Comparison of ENCODE assay signal across 1 cellular context in the genomic region with DNA sequence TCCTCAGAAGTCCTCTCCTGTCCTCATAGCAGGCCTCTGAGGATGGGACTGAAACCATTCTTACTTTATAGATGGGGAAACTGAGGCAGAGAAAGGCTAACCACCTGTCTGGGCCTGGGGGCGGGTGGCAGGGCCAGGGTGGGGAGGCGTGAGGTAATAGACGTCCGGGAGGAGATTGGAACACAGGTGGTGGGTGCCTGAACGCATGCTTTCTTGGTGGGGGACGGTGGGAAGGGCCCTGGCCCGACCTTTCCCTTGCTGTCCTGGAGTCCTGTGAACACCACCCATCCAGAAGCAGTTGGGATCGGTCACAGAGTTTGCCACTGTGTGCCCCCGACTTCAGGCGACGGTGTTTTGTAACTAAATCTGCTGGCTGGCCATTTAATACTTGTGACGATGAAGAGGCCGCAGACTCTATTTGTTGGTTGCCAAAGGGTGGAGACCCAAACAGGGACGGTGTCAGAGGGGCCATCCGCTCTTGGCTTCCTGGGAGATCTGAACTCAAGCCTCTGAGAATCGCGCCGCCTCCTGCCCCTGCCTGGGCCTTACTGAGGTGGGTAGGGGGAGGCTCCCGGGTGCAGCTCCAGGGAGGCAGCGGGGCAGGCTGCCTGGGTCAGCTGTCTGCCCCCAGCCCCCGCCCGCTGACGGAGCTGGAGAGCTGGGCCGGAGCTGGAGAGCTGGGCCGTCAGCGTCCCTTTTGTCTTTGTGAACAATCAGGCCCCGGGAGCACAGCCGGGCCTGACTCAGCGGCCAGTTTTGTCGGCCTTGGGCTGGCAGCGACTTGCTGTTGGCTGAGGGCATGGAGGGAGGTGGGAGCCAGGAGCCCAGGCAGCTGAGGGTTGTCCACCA.
TF ChIP-seq lines count a peak whose summit lies in the region.

No MANE protein-coding gene starts in this region.

TF ChIP-seq in HepG2, 621 proteins besides CTCF, POLR2A, EP300 and RAD21:
- TF ChIP-seq AGO2 (optimal IDR thresholded peaks at IDR 0.05; ENCODE audit: low read depth, low read length) (peak; percentile 63), ZFP37 (CRISPR knock-in tag; IDR thresholded peaks at IDR 0.05; ENCODE audit: borderline replicate concordance) (no peak), YEATS4 (CRISPR knock-in tag; IDR thresholded peaks at IDR 0.05; ENCODE audit: borderline replicate concordance) (no peak), SOX13 (IDR thresholded peaks at IDR 0.05) (no peak), SOX13 (CRISPR knock-in tag; conservative IDR thresholded peaks at IDR 0.05 in 1 of 2, IDR thresholded peaks at IDR 0.05 in 1 of 2) (peak in 1 of 2 experiments; percentile 29; a peak in 1 of 4 replicates), ZFY (CRISPR knock-in tag; IDR thresholded peaks at IDR 0.05) (0 out of 2 replicates have a peak, but pooled peaks have one; percentile 21), PRPF4 (IDR thresholded peaks at IDR 0.05; ENCODE audit: low read depth, low read length, poor library complexity, severe bottlenecking) (peak; percentile 59), RBFOX2 (IDR thresholded peaks at IDR 0.05; ENCODE audit: low read depth, low read length) (peak; percentile 56), ZNF629 (CRISPR knock-in tag; conservative IDR thresholded peaks at IDR 0.05) (no peak)
- TF ChIP-seq, protein P1, sequence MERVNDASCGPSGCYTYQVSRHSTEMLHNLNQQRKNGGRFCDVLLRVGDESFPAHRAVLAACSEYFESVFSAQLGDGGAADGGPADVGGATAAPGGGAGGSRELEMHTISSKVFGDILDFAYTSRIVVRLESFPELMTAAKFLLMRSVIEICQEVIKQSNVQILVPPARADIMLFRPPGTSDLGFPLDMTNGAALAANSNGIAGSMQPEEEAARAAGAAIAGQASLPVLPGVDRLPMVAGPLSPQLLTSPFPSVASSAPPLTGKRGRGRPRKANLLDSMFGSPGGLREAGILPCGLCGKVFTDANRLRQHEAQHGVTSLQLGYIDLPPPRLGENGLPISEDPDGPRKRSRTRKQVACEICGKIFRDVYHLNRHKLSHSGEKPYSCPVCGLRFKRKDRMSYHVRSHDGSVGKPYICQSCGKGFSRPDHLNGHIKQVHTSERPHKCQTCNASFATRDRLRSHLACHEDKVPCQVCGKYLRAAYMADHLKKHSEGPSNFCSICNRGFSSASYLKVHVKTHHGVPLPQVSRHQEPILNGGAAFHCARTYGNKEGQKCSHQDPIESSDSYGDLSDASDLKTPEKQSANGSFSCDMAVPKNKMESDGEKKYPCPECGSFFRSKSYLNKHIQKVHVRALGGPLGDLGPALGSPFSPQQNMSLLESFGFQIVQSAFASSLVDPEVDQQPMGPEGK (CRISPR knock-in tag; IDR thresholded peaks at IDR 0.05), result 0 out of 2 replicates have a peak, but pooled peaks have one; percentile 12
- TF ChIP-seq, protein P2, sequence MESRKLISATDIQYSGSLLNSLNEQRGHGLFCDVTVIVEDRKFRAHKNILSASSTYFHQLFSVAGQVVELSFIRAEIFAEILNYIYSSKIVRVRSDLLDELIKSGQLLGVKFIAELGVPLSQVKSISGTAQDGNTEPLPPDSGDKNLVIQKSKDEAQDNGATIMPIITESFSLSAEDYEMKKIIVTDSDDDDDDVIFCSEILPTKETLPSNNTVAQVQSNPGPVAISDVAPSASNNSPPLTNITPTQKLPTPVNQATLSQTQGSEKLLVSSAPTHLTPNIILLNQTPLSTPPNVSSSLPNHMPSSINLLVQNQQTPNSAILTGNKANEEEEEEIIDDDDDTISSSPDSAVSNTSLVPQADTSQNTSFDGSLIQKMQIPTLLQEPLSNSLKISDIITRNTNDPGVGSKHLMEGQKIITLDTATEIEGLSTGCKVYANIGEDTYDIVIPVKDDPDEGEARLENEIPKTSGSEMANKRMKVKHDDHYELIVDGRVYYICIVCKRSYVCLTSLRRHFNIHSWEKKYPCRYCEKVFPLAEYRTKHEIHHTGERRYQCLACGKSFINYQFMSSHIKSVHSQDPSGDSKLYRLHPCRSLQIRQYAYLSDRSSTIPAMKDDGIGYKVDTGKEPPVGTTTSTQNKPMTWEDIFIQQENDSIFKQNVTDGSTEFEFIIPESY (CRISPR knock-in tag; IDR thresholded peaks at IDR 0.05), result peak; percentile 52; the same call in 1 of the 2 replicates
- TF ChIP-seq, protein P3, sequence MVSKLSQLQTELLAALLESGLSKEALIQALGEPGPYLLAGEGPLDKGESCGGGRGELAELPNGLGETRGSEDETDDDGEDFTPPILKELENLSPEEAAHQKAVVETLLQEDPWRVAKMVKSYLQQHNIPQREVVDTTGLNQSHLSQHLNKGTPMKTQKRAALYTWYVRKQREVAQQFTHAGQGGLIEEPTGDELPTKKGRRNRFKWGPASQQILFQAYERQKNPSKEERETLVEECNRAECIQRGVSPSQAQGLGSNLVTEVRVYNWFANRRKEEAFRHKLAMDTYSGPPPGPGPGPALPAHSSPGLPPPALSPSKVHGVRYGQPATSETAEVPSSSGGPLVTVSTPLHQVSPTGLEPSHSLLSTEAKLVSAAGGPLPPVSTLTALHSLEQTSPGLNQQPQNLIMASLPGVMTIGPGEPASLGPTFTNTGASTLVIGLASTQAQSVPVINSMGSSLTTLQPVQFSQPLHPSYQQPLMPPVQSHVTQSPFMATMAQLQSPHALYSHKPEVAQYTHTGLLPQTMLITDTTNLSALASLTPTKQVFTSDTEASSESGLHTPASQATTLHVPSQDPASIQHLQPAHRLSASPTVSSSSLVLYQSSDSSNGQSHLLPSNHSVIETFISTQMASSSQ (IDR thresholded peaks at IDR 0.05; ENCODE audit: low read depth), result no peak
- TF ChIP-seq, protein P3 (CRISPR knock-in tag; IDR thresholded peaks at IDR 0.05; ENCODE audit: borderline replicate concordance), result no peak
